ENCODE assay signal across 26 cellular contexts in genomic region chr4:85745939-85746338, GRCh38.
"Had no signal": no experiment of that assay in that cellular context is flagged by ENCODE, and none has a peak within 500 bp of the region (broad histone marks: within the 10 kb centered on the region; RNA-seq: fewer than 3 reads in every experiment).

No MANE protein-coding gene starts in this region.

- H3K9me3 ChIP-seq: gastroesophageal sphincter, sigmoid colon, thoracic aorta, vagina had no signal

- H3K4me3 Mint-ChIP-seq: activated naive CD4-positive, alpha-beta T cell treated with anti-CD3 and anti-CD28 coated beads, Interleukin-2, amount 10 ng/mL, durations not matched to agents 7 days and 5 days; activated T-cell treated with anti-CD3 and anti-CD28 coated beads, Interleukin-2, amount 50 U/mL, for 72 hours; endodermal cell; naive thymus-derived CD4-positive, alpha-beta T cell; neural crest cell; type B pancreatic cell had no signal

- H3K27ac ChIP-seq: coronary artery, epithelial cell of prostate, gastroesophageal sphincter, sigmoid colon, thoracic aorta, vagina had no signal

- H3K27me3 ChIP-seq: gastroesophageal sphincter, sigmoid colon, vagina had no signal

- H3K36me3 ChIP-seq: gastroesophageal sphincter, sigmoid colon, thoracic aorta, vagina had no signal

- H3K36me3 Mint-ChIP-seq: activated naive CD4-positive, alpha-beta T cell treated with anti-CD3 and anti-CD28 coated beads, Interleukin-2, amount 10 ng/mL, durations not matched to agents 7 days and 5 days; naive thymus-derived CD4-positive, alpha-beta T cell; type B pancreatic cell had no signal

- H3K27ac Mint-ChIP-seq: activated naive CD4-positive, alpha-beta T cell treated with anti-CD3 and anti-CD28 coated beads, Interleukin-2, amount 10 ng/mL, durations not matched to agents 7 days and 5 days; activated T-cell treated with anti-CD3 and anti-CD28 coated beads, Interleukin-2, amount 50 U/mL, for 72 hours; endodermal cell; naive thymus-derived CD4-positive, alpha-beta T cell; type B pancreatic cell had no signal

- DNase-seq: activated CD4-positive, alpha-beta T cell treated with anti-CD3 and anti-CD28 coated beads for 4 hours; activated CD4-positive, alpha-beta T cell treated with anti-CD3 and anti-CD28 coated beads, Interleukin-2, amount 50 U/mL, for 48 hours; activated CD4-positive, CD25-positive, alpha-beta regulatory T cell; activated effector memory CD4-positive, alpha-beta T cell treated with Interleukin-2 at 50 U/mL for 16 hours; activated naive CD4-positive, alpha-beta T cell treated with anti-CD3 and anti-CD28 coated beads, Interleukin-2, amount 10 ng/mL, durations not matched to agents 7 days and 5 days; activated T-cell treated with anti-CD3 and anti-CD28 coated beads, Interleukin-2, amount 50 U/mL, for 72 hours; amygdala; cerebellar nuclear complex; endodermal cell; head of caudate nucleus; mesendoderm; naive thymus-derived CD4-positive, alpha-beta T cell; retina; sigmoid colon; stimulated activated CD4-positive, alpha-beta T cell treated with anti-CD3 and anti-CD28 coated beads, Interleukin-2, amount 100 ng/mL, for 48 hours; stimulated activated CD8-positive, alpha-beta memory T cell treated with anti-CD3 and anti-CD28 coated beads, Interleukin-4, amount 100 ng/mL, for 48 hours; stimulated activated naive CD4-positive, alpha-beta T cell had no signal

- FAIRE-seq: bronchial epithelial cell, islet of Langerhans had no signal

- H3K4me3 ChIP-seq: coronary artery, gastroesophageal sphincter, sigmoid colon, thoracic aorta, vagina had no signal

- ATAC-seq: activated T-cell treated with anti-CD3 and anti-CD28 coated beads, Interleukin-2, amount 50 U/mL, for 72 hours; gastroesophageal sphincter; naive thymus-derived CD4-positive, alpha-beta T cell had no signal

- H3K4me1 ChIP-seq: gastroesophageal sphincter, sigmoid colon had no signal

- H3K27me3 Mint-ChIP-seq: activated naive CD4-positive, alpha-beta T cell treated with anti-CD3 and anti-CD28 coated beads, Interleukin-2, amount 10 ng/mL, durations not matched to agents 7 days and 5 days; naive thymus-derived CD4-positive, alpha-beta T cell; type B pancreatic cell had no signal

- H3K4me1 Mint-ChIP-seq: activated naive CD4-positive, alpha-beta T cell treated with anti-CD3 and anti-CD28 coated beads, Interleukin-2, amount 10 ng/mL, durations not matched to agents 7 days and 5 days had no signal

- H3K9me3 Mint-ChIP-seq: activated naive CD4-positive, alpha-beta T cell treated with anti-CD3 and anti-CD28 coated beads, Interleukin-2, amount 10 ng/mL, durations not matched to agents 7 days and 5 days; endodermal cell; neural crest cell; type B pancreatic cell had no signal
